ENCODE assay signal across 9 cellular contexts in the genomic region with DNA sequence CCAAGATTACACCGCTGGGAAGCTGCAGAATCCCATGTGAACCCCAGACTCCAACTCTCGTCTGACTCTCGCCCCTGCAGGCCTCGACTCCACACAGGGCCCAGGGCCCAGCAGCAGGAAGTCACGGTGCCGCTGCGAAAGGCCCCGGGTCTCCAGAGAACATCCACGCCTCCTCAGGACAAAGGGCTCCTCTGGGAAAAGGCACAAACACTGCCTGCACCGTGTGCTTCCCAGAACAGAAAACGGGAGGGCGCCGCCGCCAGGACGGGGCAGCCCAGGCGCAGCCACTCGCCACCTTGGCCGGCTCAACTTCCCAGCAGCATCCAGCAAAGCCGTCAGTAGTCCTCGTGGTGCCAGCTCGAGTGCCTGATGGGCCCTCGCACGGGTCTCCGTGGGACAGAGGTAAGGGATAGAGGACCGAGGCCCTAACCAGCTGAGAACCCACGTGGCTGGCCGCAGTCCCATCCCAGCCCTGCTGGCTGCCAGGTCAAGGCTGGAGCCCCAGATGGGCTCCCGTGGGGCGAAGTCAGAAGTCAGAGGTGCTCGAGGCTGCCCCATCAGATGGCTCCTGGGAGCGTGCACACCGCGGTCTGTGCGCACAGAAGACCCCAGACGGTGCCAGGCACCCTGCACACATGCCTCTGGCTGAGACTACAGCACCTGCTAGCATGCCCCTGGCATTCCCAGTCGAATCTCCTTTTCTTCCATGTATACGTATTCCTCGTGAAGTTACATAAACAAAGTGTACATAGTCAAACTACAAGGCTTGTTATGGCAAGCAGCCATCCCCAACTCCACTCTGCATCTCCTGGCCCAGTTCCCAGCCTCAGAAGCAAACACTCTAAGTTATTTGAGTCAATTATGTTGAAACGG.
DNase-seq lines count a peak whose midpoint lies in the region; ATAC-seq and TF ChIP-seq lines count a peak whose summit lies in the region.
"Had no signal": no experiment of that assay in that cellular context is flagged by ENCODE, and none has a peak within 500 bp of the region (broad histone marks: within the 10 kb centered on the region; RNA-seq: fewer than 3 reads in every experiment).

No MANE protein-coding gene starts in this region.

- no peaks in the 10 kb centered on the region for H3K9me3 ChIP-seq in left lung

- intact Hi-C loops in left lung (cut with DNase I) = no loop called here
- intact Hi-C loops in activated T-helper 2 cell treated with anti-CD3 and anti-CD28 coated beads, Interferon-gamma antibody, Interleukin-2, Interleukin-4, amounts not matched to agents 10 μg/mL and 5 μg/mL and 100 μg/mL, durations not matched to agents 14 hours and 24 hours and 36 hours (cut with micrococcal nuclease) = no loop called here
- intact Hi-C loops in lower leg skin (cut with DNase I; ENCODE audit: low total_unique reads) = no loop called here

- 72 to 86% methylated on average over 23 to 39 of the region's 39 CpGs for WGBS in lower leg skin, 2 donors

- no peak for TF ChIP-seq RAD21 in Ishikawa (IDR thresholded peaks at IDR 0.05; ENCODE audit: low read depth)

- no peak overlapping the region for H3K4me3 ChIP-seq in astrocyte of the cerebellum (ENCODE audit: low read depth, low read length)
- H3K4me3 ChIP-seq in left lung = no peak overlapping the region
- no peak overlapping the region for H3K4me3 ChIP-seq in lower leg skin (ENCODE audit: low read depth, poor library complexity, severe bottlenecking)

- TF ChIP-seq POLR2A in lower leg skin (IDR thresholded peaks at IDR 0.05) = no peak

- DNase-seq in A172 (ENCODE audit: low spot score) (peak; percentile 81), astrocyte of the cerebellum (ENCODE audit: low read depth) (peak; percentile 87), left lung (peak in 1 of 2 donors; percentile 72), cerebellar cortex (ENCODE audit: low spot score) (no peak), lower leg skin (ENCODE audit: low spot score in 2 of 2) (no peak)
- DNase-seq in activated T-helper 2 cell treated with anti-CD3 and anti-CD28 coated beads, Interferon-gamma antibody, Interleukin-2, Interleukin-4, amounts not matched to agents 10 μg/mL and 5 μg/mL and 100 μg/mL, durations not matched to agents 14 hours and 24 hours and 36 hours (ENCODE audit: low spot score) = no peak
- DNase-seq: retina had no signal

- H3K27me3 Mint-ChIP-seq in activated T-helper 2 cell treated with anti-CD3 and anti-CD28 coated beads, Interferon-gamma antibody, Interleukin-2, Interleukin-4, amounts not matched to agents 10 μg/mL and 5 μg/mL and 100 μg/mL, durations not matched to agents 14 hours and 24 hours and 36 hours (ENCODE audit: low read depth) = no peaks in the 10 kb centered on the region

- H3K27ac ChIP-seq in left lung = peak overlapping the region in 1 of 2 donors; percentile 69

- H3K27me3 ChIP-seq in left lung = no peaks in the 10 kb centered on the region

- peaks cover 16 to 30% of the 10 kb centered on the region in 2 donors for H3K4me1 ChIP-seq in left lung

- no peaks in the 10 kb centered on the region for H3K4me1 Mint-ChIP-seq in activated T-helper 2 cell treated with anti-CD3 and anti-CD28 coated beads, Interferon-gamma antibody, Interleukin-2, Interleukin-4, amounts not matched to agents 10 μg/mL and 5 μg/mL and 100 μg/mL, durations not matched to agents 14 hours and 24 hours and 36 hours (ENCODE audit: low read depth)

- no peak for TF ChIP-seq EP300 in Ishikawa (IDR thresholded peaks at IDR 0.05; ENCODE audit: borderline replicate concordance)

- ATAC-seq in left lung (peak; percentile 72), HG03135 (IDR thresholded peaks at IDR 0.05; ENCODE audit: unreplicated experiment) (no peak)

- peaks cover 0 to 17% of the 10 kb centered on the region in 2 donors for H3K36me3 ChIP-seq in left lung

- in situ Hi-C loops in astrocyte of the cerebellum (cut with HindIII; ENCODE audit: low sequenced_read_pairs) = no loop called here

- TF ChIP-seq CTCF in astrocyte of the cerebellum (IDR thresholded peaks at IDR 0.05; ENCODE audit: low read depth, low read length, missing control alignments) = peak; percentile 0
- no peak for TF ChIP-seq CTCF in left lung (IDR thresholded peaks at IDR 0.05)
- TF ChIP-seq CTCF in lower leg skin (IDR thresholded peaks at IDR 0.05) = no peak

- H3K27ac Mint-ChIP-seq in activated T-helper 2 cell treated with anti-CD3 and anti-CD28 coated beads, Interferon-gamma antibody, Interleukin-2, Interleukin-4, amounts not matched to agents 10 μg/mL and 5 μg/mL and 100 μg/mL, durations not matched to agents 14 hours and 24 hours and 36 hours = no peak overlapping the region

- no peak overlapping the region for H3K4me3 Mint-ChIP-seq in activated T-helper 2 cell treated with anti-CD3 and anti-CD28 coated beads, Interferon-gamma antibody, Interleukin-2, Interleukin-4, amounts not matched to agents 10 μg/mL and 5 μg/mL and 100 μg/mL, durations not matched to agents 14 hours and 24 hours and 36 hours (ENCODE audit: low read depth)

- peaks cover 3% of the 10 kb centered on the region for H3K36me3 Mint-ChIP-seq in activated T-helper 2 cell treated with anti-CD3 and anti-CD28 coated beads, Interferon-gamma antibody, Interleukin-2, Interleukin-4, amounts not matched to agents 10 μg/mL and 5 μg/mL and 100 μg/mL, durations not matched to agents 14 hours and 24 hours and 36 hours (ENCODE audit: low read depth)

- H3K9me3 Mint-ChIP-seq in activated T-helper 2 cell treated with anti-CD3 and anti-CD28 coated beads, Interferon-gamma antibody, Interleukin-2, Interleukin-4, amounts not matched to agents 10 μg/mL and 5 μg/mL and 100 μg/mL, durations not matched to agents 14 hours and 24 hours and 36 hours = no peaks in the 10 kb centered on the region

TF ChIP-seq in Ishikawa, 13 proteins besides CTCF, POLR2A, EP300 and RAD21:
- TF ChIP-seq CEBPB (IDR thresholded peaks at IDR 0.05) (no peak), NFIC (IDR thresholded peaks at IDR 0.05) (peak; percentile 58), YY1 (IDR thresholded peaks at IDR 0.05; ENCODE audit: low read depth) (no peak), TEAD4 (IDR thresholded peaks at IDR 0.05) (no peak), ZBTB7A (IDR thresholded peaks at IDR 0.05; ENCODE audit: low read depth) (no peak)
- TF ChIP-seq, protein P1, sequence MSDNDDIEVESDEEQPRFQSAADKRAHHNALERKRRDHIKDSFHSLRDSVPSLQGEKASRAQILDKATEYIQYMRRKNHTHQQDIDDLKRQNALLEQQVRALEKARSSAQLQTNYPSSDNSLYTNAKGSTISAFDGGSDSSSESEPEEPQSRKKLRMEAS (IDR thresholded peaks at IDR 0.05) = no peak
- TF ChIP-seq, protein P2, sequence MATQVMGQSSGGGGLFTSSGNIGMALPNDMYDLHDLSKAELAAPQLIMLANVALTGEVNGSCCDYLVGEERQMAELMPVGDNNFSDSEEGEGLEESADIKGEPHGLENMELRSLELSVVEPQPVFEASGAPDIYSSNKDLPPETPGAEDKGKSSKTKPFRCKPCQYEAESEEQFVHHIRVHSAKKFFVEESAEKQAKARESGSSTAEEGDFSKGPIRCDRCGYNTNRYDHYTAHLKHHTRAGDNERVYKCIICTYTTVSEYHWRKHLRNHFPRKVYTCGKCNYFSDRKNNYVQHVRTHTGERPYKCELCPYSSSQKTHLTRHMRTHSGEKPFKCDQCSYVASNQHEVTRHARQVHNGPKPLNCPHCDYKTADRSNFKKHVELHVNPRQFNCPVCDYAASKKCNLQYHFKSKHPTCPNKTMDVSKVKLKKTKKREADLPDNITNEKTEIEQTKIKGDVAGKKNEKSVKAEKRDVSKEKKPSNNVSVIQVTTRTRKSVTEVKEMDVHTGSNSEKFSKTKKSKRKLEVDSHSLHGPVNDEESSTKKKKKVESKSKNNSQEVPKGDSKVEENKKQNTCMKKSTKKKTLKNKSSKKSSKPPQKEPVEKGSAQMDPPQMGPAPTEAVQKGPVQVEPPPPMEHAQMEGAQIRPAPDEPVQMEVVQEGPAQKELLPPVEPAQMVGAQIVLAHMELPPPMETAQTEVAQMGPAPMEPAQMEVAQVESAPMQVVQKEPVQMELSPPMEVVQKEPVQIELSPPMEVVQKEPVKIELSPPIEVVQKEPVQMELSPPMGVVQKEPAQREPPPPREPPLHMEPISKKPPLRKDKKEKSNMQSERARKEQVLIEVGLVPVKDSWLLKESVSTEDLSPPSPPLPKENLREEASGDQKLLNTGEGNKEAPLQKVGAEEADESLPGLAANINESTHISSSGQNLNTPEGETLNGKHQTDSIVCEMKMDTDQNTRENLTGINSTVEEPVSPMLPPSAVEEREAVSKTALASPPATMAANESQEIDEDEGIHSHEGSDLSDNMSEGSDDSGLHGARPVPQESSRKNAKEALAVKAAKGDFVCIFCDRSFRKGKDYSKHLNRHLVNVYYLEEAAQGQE (IDR thresholded peaks at IDR 0.05; ENCODE audit: low read depth) = no peak

Comparison
In these comparisons a context has a peak if more than half of its experiments do, and no peak if none do; other contexts are left out.
1. DNase-seq: peak in A172 (single experiment) and astrocyte of the cerebellum (single experiment); none in cerebellar cortex (single experiment), activated T-helper 2 cell treated with anti-CD3 and anti-CD28 coated beads, Interferon-gamma antibody, Interleukin-2, Interleukin-4, amounts not matched to agents 10 μg/mL and 5 μg/mL and 100 μg/mL, durations not matched to agents 14 hours and 24 hours and 36 hours (single experiment) and lower leg skin (0 of 2).